ENCODE assay signal across 26 cellular contexts in the genomic region with DNA sequence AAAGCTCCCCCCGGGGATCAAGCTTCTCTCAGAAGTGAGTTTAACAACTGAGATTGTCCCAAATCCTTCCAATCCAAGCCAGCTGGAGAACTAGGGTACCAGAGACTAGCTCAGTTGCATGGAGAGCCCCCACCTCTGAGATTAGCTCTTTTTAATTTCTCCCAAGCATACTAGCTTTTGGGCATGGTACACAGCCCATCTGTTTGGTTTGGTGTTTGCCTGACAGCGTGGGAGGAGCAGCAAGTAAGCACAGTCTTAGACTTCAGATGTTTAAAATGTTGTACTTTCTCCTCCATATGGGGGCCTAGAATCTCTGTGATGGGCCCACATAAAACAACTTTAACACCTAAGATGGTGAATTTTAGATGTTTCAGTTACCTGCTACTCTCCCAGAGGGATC.
"Had no signal": no experiment of that assay in that cellular context is flagged by ENCODE, and none has a peak within 500 bp of the region (broad histone marks: within the 10 kb centered on the region; RNA-seq: fewer than 3 reads in every experiment).

No MANE protein-coding gene starts in this region.

- H3K4me3 ChIP-seq: cardiac muscle cell, MG63, SK-N-MC had no signal

- H3K36me3 ChIP-seq: brain microvascular endothelial cell, cardiac muscle cell, MG63 had no signal

- H3K27me3 ChIP-seq: brain microvascular endothelial cell, cardiac muscle cell, MG63 had no signal

- H3K9me3 ChIP-seq: MG63 had no signal

- DNase-seq: activated CD4-positive, alpha-beta memory T cell treated with anti-CD3 and anti-CD28 coated beads for 36 hours; activated CD4-positive, alpha-beta T cell treated with anti-CD3 and anti-CD28 coated beads, Interleukin-2, amount 10 ng/mL, durations not matched to agents 7 days and 5 days; activated CD4-positive, CD25-positive, alpha-beta regulatory T cell; activated CD8-positive, alpha-beta memory T cell treated with anti-CD3 and anti-CD28 coated beads for 24 hours; activated gamma-delta T cell; activated naive CD4-positive, alpha-beta T cell treated with anti-CD3 and anti-CD28 coated beads for 36 hours; activated T-cell treated with anti-CD3 and anti-CD28 coated beads, Interleukin-2, amount 50 U/mL, for 4 hours; brain microvascular endothelial cell; MG63; MV-4-11; NCI-H1092 treated with DMSO at 0.1 percent for 48 hours; NCI-H1417 treated with DMSO at 0.1 percent for 48 hours; NCI-H187; NCI-H2081 treated with DMSO at 0.1 percent for 48 hours; NCI-H446; NCI-H526; NCI-H774; NK-92 treated with Interleukin-12 subunit alpha and Interleukin-12 subunit beta, amount 100 ng/mL, for 24 hours; OCI-M1; RPMI8226; T-cell; T-helper 2 cell; T1000 had no signal

- H3K27ac ChIP-seq: brain microvascular endothelial cell, cardiac muscle cell, SK-N-MC, VCaP had no signal
